2 cellular contexts compared by ENCODE assay signal in the genomic region with DNA sequence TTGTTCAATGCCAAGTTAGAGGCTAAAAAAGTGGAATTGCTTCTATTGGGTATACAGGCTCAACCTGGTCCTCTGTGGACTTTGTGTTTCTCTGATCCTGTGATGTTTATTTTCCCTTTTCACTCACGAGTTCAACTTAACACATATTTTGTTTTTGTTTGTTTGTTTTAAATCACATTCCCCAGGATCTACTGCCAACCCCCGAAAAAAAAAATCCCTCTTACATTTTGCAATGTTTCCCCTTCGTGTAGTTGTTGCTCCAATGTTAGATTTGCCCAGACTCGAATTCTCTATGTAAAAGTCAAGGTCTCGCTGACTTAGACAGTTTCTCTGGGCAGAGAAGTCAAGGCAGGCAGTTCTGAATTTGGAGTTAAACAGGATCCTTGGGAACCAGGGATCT.
TF ChIP-seq lines count a peak whose summit lies in the region.

No MANE protein-coding gene starts in this region.

TF ChIP-seq in liver, 16 proteins besides CTCF, POLR2A, EP300 and RAD21:
- TF ChIP-seq YY1 (IDR thresholded peaks at IDR 0.05) (peak; percentile 20), JUND (IDR thresholded peaks at IDR 0.05) (peak in 1 of 2 donors; percentile 32), FOXA2 (IDR thresholded peaks at IDR 0.05) (peak; percentile 53), HNF4A (conservative IDR thresholded peaks at IDR 0.05) (peak; percentile 26 to 78), SP1 (IDR thresholded peaks at IDR 0.05) (no peak), GABPA (IDR thresholded peaks at IDR 0.05 in 1 of 2, conservative IDR thresholded peaks at IDR 0.05 in 1 of 2) (no peak), TAF1 (conservative IDR thresholded peaks at IDR 0.05) (no peak), RXRA (IDR thresholded peaks at IDR 0.05) (peak in 1 of 2 donors; percentile 68), NR2F2 (IDR thresholded peaks at IDR 0.05) (no peak), HNF4G (IDR thresholded peaks at IDR 0.05) (no peak), FOXA1 (IDR thresholded peaks at IDR 0.05) (no peak), EGR1 (IDR thresholded peaks at IDR 0.05; ENCODE audit: low read depth in 2 of 2) (no peak)
- TF ChIP-seq, protein P1, sequence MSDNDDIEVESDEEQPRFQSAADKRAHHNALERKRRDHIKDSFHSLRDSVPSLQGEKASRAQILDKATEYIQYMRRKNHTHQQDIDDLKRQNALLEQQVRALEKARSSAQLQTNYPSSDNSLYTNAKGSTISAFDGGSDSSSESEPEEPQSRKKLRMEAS (IDR thresholded peaks at IDR 0.05), result no peak
- TF ChIP-seq, protein P2, sequence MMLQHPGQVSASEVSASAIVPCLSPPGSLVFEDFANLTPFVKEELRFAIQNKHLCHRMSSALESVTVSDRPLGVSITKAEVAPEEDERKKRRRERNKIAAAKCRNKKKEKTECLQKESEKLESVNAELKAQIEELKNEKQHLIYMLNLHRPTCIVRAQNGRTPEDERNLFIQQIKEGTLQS (IDR thresholded peaks at IDR 0.05), result no peak
- TF ChIP-seq, protein P3, sequence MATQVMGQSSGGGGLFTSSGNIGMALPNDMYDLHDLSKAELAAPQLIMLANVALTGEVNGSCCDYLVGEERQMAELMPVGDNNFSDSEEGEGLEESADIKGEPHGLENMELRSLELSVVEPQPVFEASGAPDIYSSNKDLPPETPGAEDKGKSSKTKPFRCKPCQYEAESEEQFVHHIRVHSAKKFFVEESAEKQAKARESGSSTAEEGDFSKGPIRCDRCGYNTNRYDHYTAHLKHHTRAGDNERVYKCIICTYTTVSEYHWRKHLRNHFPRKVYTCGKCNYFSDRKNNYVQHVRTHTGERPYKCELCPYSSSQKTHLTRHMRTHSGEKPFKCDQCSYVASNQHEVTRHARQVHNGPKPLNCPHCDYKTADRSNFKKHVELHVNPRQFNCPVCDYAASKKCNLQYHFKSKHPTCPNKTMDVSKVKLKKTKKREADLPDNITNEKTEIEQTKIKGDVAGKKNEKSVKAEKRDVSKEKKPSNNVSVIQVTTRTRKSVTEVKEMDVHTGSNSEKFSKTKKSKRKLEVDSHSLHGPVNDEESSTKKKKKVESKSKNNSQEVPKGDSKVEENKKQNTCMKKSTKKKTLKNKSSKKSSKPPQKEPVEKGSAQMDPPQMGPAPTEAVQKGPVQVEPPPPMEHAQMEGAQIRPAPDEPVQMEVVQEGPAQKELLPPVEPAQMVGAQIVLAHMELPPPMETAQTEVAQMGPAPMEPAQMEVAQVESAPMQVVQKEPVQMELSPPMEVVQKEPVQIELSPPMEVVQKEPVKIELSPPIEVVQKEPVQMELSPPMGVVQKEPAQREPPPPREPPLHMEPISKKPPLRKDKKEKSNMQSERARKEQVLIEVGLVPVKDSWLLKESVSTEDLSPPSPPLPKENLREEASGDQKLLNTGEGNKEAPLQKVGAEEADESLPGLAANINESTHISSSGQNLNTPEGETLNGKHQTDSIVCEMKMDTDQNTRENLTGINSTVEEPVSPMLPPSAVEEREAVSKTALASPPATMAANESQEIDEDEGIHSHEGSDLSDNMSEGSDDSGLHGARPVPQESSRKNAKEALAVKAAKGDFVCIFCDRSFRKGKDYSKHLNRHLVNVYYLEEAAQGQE (IDR thresholded peaks at IDR 0.05), result no peak
- TF ChIP-seq, protein P4, sequence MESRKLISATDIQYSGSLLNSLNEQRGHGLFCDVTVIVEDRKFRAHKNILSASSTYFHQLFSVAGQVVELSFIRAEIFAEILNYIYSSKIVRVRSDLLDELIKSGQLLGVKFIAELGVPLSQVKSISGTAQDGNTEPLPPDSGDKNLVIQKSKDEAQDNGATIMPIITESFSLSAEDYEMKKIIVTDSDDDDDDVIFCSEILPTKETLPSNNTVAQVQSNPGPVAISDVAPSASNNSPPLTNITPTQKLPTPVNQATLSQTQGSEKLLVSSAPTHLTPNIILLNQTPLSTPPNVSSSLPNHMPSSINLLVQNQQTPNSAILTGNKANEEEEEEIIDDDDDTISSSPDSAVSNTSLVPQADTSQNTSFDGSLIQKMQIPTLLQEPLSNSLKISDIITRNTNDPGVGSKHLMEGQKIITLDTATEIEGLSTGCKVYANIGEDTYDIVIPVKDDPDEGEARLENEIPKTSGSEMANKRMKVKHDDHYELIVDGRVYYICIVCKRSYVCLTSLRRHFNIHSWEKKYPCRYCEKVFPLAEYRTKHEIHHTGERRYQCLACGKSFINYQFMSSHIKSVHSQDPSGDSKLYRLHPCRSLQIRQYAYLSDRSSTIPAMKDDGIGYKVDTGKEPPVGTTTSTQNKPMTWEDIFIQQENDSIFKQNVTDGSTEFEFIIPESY (IDR thresholded peaks at IDR 0.05), result peak; percentile 39

TF ChIP-seq in HepG2, 621 proteins besides CTCF, POLR2A, EP300 and RAD21:
- TF ChIP-seq ZNF17 (CRISPR knock-in tag; IDR thresholded peaks at IDR 0.05) (no peak), STAG1 (CRISPR knock-in tag; IDR thresholded peaks at IDR 0.05) (no peak), ZNF841 (CRISPR knock-in tag; IDR thresholded peaks at IDR 0.05; ENCODE audit: borderline replicate concordance) (no peak), TRIM24 (CRISPR knock-in tag; IDR thresholded peaks at IDR 0.05) (no peak), ZNF234 (CRISPR knock-in tag; conservative IDR thresholded peaks at IDR 0.05) (no peak), TIGD3 (CRISPR knock-in tag; IDR thresholded peaks at IDR 0.05; ENCODE audit: borderline replicate concordance) (no peak), ZMAT3 (CRISPR knock-in tag; conservative IDR thresholded peaks at IDR 0.05) (no peak), ZNF24 (IDR thresholded peaks at IDR 0.05) (no peak), POLR2AphosphoS5 (IDR thresholded peaks at IDR 0.05; ENCODE audit: low read depth, low read length) (no peak), TBX3 (IDR thresholded peaks at IDR 0.05; ENCODE audit: borderline replicate concordance) (no peak), HDAC2 (CRISPR knock-in tag; IDR thresholded peaks at IDR 0.05) (no peak), MBD4 (IDR thresholded peaks at IDR 0.05; ENCODE audit: borderline replicate concordance, low read length) (no peak), ZNF121 (CRISPR knock-in tag; IDR thresholded peaks at IDR 0.05) (no peak), KAT2B (IDR thresholded peaks at IDR 0.05; ENCODE audit: borderline replicate concordance, low read depth, low read length) (no peak)
- TF ChIP-seq, protein P5, sequence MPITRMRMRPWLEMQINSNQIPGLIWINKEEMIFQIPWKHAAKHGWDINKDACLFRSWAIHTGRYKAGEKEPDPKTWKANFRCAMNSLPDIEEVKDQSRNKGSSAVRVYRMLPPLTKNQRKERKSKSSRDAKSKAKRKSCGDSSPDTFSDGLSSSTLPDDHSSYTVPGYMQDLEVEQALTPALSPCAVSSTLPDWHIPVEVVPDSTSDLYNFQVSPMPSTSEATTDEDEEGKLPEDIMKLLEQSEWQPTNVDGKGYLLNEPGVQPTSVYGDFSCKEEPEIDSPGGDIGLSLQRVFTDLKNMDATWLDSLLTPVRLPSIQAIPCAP (CRISPR knock-in tag; IDR thresholded peaks at IDR 0.05; ENCODE audit: low read depth), result no peak
- TF ChIP-seq, protein P6, sequence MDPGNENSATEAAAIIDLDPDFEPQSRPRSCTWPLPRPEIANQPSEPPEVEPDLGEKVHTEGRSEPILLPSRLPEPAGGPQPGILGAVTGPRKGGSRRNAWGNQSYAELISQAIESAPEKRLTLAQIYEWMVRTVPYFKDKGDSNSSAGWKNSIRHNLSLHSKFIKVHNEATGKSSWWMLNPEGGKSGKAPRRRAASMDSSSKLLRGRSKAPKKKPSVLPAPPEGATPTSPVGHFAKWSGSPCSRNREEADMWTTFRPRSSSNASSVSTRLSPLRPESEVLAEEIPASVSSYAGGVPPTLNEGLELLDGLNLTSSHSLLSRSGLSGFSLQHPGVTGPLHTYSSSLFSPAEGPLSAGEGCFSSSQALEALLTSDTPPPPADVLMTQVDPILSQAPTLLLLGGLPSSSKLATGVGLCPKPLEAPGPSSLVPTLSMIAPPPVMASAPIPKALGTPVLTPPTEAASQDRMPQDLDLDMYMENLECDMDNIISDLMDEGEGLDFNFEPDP (CRISPR knock-in tag; conservative IDR thresholded peaks at IDR 0.05), result no peak
- TF ChIP-seq, protein P7, sequence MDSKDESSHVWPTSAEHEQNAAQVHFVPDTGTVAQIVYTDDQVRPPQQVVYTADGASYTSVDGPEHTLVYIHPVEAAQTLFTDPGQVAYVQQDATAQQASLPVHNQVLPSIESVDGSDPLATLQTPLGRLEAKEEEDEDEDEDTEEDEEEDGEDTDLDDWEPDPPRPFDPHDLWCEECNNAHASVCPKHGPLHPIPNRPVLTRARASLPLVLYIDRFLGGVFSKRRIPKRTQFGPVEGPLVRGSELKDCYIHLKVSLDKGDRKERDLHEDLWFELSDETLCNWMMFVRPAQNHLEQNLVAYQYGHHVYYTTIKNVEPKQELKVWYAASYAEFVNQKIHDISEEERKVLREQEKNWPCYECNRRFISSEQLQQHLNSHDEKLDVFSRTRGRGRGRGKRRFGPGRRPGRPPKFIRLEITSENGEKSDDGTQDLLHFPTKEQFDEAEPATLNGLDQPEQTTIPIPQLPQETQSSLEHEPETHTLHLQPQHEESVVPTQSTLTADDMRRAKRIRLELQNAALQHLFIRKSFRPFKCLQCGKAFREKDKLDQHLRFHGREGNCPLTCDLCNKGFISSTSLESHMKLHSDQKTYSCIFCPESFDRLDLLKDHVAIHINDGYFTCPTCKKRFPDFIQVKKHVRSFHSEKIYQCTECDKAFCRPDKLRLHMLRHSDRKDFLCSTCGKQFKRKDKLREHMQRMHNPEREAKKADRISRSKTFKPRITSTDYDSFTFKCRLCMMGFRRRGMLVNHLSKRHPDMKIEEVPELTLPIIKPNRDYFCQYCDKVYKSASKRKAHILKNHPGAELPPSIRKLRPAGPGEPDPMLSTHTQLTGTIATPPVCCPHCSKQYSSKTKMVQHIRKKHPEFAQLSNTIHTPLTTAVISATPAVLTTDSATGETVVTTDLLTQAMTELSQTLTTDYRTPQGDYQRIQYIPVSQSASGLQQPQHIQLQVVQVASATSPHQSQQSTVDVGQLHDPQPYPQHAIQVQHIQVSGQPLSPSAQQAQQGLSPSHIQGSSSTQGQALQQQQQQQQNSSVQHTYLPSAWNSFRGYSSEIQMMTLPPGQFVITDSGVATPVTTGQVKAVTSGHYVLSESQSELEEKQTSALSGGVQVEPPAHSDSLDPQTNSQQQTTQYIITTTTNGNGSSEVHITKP (CRISPR knock-in tag; IDR thresholded peaks at IDR 0.05; ENCODE audit: low read depth), result no peak
- TF ChIP-seq, protein P8, sequence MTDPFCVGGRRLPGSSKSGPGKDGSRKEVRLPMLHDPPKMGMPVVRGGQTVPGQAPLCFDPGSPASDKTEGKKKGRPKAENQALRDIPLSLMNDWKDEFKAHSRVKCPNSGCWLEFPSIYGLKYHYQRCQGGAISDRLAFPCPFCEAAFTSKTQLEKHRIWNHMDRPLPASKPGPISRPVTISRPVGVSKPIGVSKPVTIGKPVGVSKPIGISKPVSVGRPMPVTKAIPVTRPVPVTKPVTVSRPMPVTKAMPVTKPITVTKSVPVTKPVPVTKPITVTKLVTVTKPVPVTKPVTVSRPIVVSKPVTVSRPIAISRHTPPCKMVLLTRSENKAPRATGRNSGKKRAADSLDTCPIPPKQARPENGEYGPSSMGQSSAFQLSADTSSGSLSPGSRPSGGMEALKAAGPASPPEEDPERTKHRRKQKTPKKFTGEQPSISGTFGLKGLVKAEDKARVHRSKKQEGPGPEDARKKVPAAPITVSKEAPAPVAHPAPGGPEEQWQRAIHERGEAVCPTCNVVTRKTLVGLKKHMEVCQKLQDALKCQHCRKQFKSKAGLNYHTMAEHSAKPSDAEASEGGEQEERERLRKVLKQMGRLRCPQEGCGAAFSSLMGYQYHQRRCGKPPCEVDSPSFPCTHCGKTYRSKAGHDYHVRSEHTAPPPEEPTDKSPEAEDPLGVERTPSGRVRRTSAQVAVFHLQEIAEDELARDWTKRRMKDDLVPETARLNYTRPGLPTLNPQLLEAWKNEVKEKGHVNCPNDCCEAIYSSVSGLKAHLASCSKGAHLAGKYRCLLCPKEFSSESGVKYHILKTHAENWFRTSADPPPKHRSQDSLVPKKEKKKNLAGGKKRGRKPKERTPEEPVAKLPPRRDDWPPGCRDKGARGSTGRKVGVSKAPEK (CRISPR knock-in tag; IDR thresholded peaks at IDR 0.05; ENCODE audit: borderline replicate concordance), result no peak
